In the genomic region with DNA sequence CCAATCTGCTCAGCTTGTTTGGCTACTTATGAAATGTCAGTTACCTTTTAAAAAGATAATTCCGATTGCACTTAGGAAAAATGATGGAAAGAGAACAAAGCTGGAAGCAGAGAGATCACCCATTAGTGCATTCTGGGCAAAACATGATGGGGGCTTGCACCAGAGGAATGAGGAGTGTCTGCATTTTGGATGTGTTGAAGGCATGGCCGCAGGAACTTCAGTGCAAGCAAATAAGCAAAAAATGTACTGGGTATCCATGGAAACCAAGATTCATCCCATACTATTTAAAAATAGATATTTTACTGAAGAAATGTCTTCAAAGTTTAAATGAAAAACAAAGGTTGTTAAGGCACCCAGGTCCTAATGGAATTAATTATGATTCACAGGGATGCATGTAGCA, we compare ENCODE assay signal across 32 cellular contexts.
"Had no signal": no experiment of that assay in that cellular context is flagged by ENCODE, and none has a peak within 500 bp of the region (broad histone marks: within the 10 kb centered on the region; RNA-seq: fewer than 3 reads in every experiment).

No MANE protein-coding gene starts in this region.

- ATAC-seq: activated naive CD4-positive, alpha-beta T cell treated with anti-CD3 and anti-CD28 coated beads, Interleukin-2, amount 50 U/mL, for 72 hours; activated naive CD8-positive, alpha-beta T cell treated with anti-CD3 and anti-CD28 coated beads, Interleukin-2, amount 50 U/mL, for 24 hours; activated T-cell treated with anti-CD3 and anti-CD28 coated beads, Interleukin-2, amount 50 U/mL, for 4 hours; activated T-cell treated with anti-CD3 and anti-CD28 coated beads, Interleukin-2, amount 50 U/mL, for 72 hours; activated T-helper 17 cell treated with anti-CD3 and anti-CD28 coated beads, Interleukin-2, amount 50 U/mL, for 72 hours; body of pancreas had no signal

- H3K9me3 ChIP-seq: adrenal gland, ascending aorta, body of pancreas, breast epithelium had no signal

- DNase-seq: activated effector memory CD4-positive, alpha-beta T cell treated with anti-CD3 and anti-CD28 coated beads, Interleukin-2, amount 50 U/mL, for 16 hours; activated effector memory CD4-positive, alpha-beta T cell treated with Interleukin-2 at 50 U/mL for 16 hours; activated gamma-delta T cell; activated gamma-delta T cell treated with Interleukin-2 at 50 U/mL for 16 hours; activated naive CD4-positive, alpha-beta T cell; activated naive CD4-positive, alpha-beta T cell treated with anti-CD3 and anti-CD28 coated beads for 36 hours; activated naive CD4-positive, alpha-beta T cell treated with anti-CD3 and anti-CD28 coated beads, Interleukin-2, amount 10 ng/mL, durations not matched to agents 7 days and 5 days; activated naive CD4-positive, alpha-beta T cell treated with anti-CD3 and anti-CD28 coated beads, Interleukin-2, amount 50 U/mL, for 16 hours; activated naive CD4-positive, alpha-beta T cell treated with Interleukin-2 at 50 U/mL for 16 hours; activated naive CD8-positive, alpha-beta T cell treated with anti-CD3 and anti-CD28 coated beads for 36 hours; activated naive CD8-positive, alpha-beta T cell treated with anti-CD3 and anti-CD28 coated beads, Interleukin-2, amount 10 ng/mL, durations not matched to agents 7 days and 5 days; activated naive CD8-positive, alpha-beta T cell treated with anti-CD3 and anti-CD28 coated beads, Interleukin-2, amount 50 U/mL, for 24 hours; activated T-cell treated with anti-CD3 and anti-CD28 coated beads, Interleukin-2, amount 50 U/mL, for 1 hour; activated T-cell treated with anti-CD3 and anti-CD28 coated beads, Interleukin-2, amount 50 U/mL, for 24 hours; activated T-cell treated with anti-CD3 and anti-CD28 coated beads, Interleukin-2, amount 50 U/mL, for 4 hours; activated T-cell treated with anti-CD3 and anti-CD28 coated beads, Interleukin-2, amount 50 U/mL, for 48 hours; activated T-cell treated with anti-CD3 and anti-CD28 coated beads, Interleukin-2, amount 50 U/mL, for 72 hours; adrenal gland; amniotic stem cell; amygdala; anterior cingulate cortex; aorta; body of pancreas; brain microvascular endothelial cell; caudate nucleus; central memory CD4-positive, alpha-beta T cell; cerebellar nuclear complex had no signal

- H3K36me3 ChIP-seq: adrenal gland, ascending aorta, brain microvascular endothelial cell, breast epithelium, cardiac muscle cell had no signal

- H3K27ac ChIP-seq: adrenal gland, ascending aorta, body of pancreas, brain microvascular endothelial cell, breast epithelium, cardiac muscle cell had no signal

- H3K27me3 ChIP-seq: adrenal gland, ascending aorta, body of pancreas, brain microvascular endothelial cell, breast epithelium, cardiac muscle cell had no signal

- H3K4me1 ChIP-seq: adrenal gland, ascending aorta, body of pancreas, breast epithelium had no signal

- H3K4me3 ChIP-seq: adrenal gland, ascending aorta, body of pancreas, breast epithelium, cardiac muscle cell had no signal
